20 cellular contexts compared by ENCODE assay signal in the genomic region with DNA sequence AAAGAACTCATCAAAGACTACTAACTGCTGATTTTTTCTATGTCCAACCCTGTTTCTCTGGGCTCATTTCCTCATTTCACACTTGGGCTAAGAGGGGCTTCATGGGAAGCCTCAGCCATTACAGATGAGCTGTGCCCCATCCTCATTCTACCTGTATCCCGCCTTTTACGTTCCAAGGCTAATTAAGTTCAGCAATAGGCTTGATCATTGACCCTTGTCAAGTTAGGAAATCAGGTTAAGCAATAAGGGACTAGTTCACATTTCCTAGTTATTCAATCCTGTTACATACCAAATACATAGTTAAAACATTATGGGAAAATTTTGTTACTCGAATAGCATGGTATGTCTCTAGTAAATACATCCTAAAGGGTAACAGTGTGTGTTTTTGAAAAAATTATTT. TPM values are rescaled to one million over a fixed set of nuclear protein-coding genes. Genes with fewer than 3 reads are reported as not detected.
DNase-seq lines count a peak whose midpoint lies in the region; ATAC-seq, FAIRE-seq and TF ChIP-seq lines count a peak whose summit lies in the region.
"Had no signal": no experiment of that assay in that cellular context is flagged by ENCODE, and none has a peak within 500 bp of the region (broad histone marks: within the 10 kb centered on the region; RNA-seq: fewer than 3 reads in every experiment).

No MANE protein-coding gene starts in this region.

- peak overlapping the region; percentile 64; the same call in 1 of the 2 replicates for H3K27ac Mint-ChIP-seq in HFFc6
- peak overlapping the region; percentile 41 for H3K27ac Mint-ChIP-seq in chondrocyte (ENCODE audit: unreplicated experiment)
- H3K27ac Mint-ChIP-seq: CD4-positive, alpha-beta memory T cell had no signal

- H3K9me2 ChIP-seq in hepatocyte (replicated peaks; ENCODE audit: insufficient read depth), result no peaks in the 10 kb centered on the region

- FAIRE-seq in A204.1 (lab: Jason Lieb, UNC), result peak; percentile 23
- FAIRE-seq: GM12892, H54 had no signal

- no peaks in the 10 kb centered on the region for H4K20me1 ChIP-seq in hepatocyte (ENCODE audit: insufficient read depth, poor library complexity, severe bottlenecking)

- H3K4me1 Mint-ChIP-seq in HFFc6 (ENCODE audit: low read depth), result peaks cover 12% of the 10 kb centered on the region; the same call in 1 of the 2 replicates
- peaks cover 24% of the 10 kb centered on the region for H3K4me1 Mint-ChIP-seq in chondrocyte (ENCODE audit: low read depth)
- H3K4me1 Mint-ChIP-seq: CD4-positive, alpha-beta memory T cell had no signal

- H3K4me1 ChIP-seq in right lobe of liver (peaks cover 0 to 6% (median 0%) of the 10 kb centered on the region in 4 donors), hepatocyte (ENCODE audit: insufficient read depth) (no peaks in the 10 kb centered on the region)
- H3K4me1 ChIP-seq: HAP-1 had no signal

- H3K4me3 ChIP-seq in right lobe of liver (no peak overlapping the region), hepatocyte (no peak overlapping the region)
- H3K4me3 ChIP-seq: HAP-1 had no signal

- H3K36me3 Mint-ChIP-seq in HFFc6 (ENCODE audit: low read depth) (peaks cover 52% of the 10 kb centered on the region), chondrocyte (ENCODE audit: low read depth) (peaks cover 67% of the 10 kb centered on the region)
- H3K36me3 Mint-ChIP-seq: CD4-positive, alpha-beta memory T cell had no signal

- no peak for TF ChIP-seq CTCF in HFFc6 (IDR thresholded peaks at IDR 0.05)
- TF ChIP-seq CTCF in chondrocyte (IDR thresholded peaks at IDR 0.05), result no peak
- no peak for TF ChIP-seq CTCF in right lobe of liver (IDR thresholded peaks at IDR 0.05)
- TF ChIP-seq CTCF in hepatocyte (IDR thresholded peaks at IDR 0.05; ENCODE audit: poor library complexity), result no peak

- H3K27ac ChIP-seq in right lobe of liver, result peak overlapping the region in 1 of 3 donors; percentile 0
- H3K27ac ChIP-seq in hepatocyte, result no peak overlapping the region

- H3K27me3 Mint-ChIP-seq in HFFc6 (ENCODE audit: insufficient read depth), result peaks cover 61% of the 10 kb centered on the region
- no peaks in the 10 kb centered on the region for H3K27me3 Mint-ChIP-seq in chondrocyte (ENCODE audit: low read depth)

- H3K4me2 ChIP-seq in hepatocyte, result no peak overlapping the region

- H2AFZ ChIP-seq in hepatocyte, result no peak overlapping the region

- intact Hi-C loops in right lobe of liver (cut with DNase I) (no loop called here), cardiac septum (cut with DNase I) (loop anchor here (5.0 kb wide), 1 partner anchor 265 kb away; no protein-coding TSS in a partner anchor)

- no peaks in the 10 kb centered on the region for H3K79me2 ChIP-seq in hepatocyte

- no peaks in the 10 kb centered on the region for H3K27me3 ChIP-seq in right lobe of liver
- H3K27me3 ChIP-seq in hepatocyte, result no peaks in the 10 kb centered on the region

- H3K9me3 ChIP-seq in right lobe of liver, result no peaks in the 10 kb centered on the region
- H3K9me3 ChIP-seq in hepatocyte (ENCODE audit: low read depth), result no peaks in the 10 kb centered on the region
- H3K9me3 ChIP-seq: HAP-1 had no signal

- TF ChIP-seq POLR2A in right lobe of liver (IDR thresholded peaks at IDR 0.05), result no peak

- H3K36me3 ChIP-seq in right lobe of liver (peaks cover 0 to 61% (median 34%) of the 10 kb centered on the region in 4 donors), hepatocyte (replicated peaks; ENCODE audit: insufficient read depth, low read depth) (peaks cover 5% of the 10 kb centered on the region)

- H3K4me3 Mint-ChIP-seq in HFFc6 (no peak overlapping the region; the same call in 1 of the 2 replicates), chondrocyte (ENCODE audit: unreplicated experiment) (no peak overlapping the region)
- H3K4me3 Mint-ChIP-seq: CD4-positive, alpha-beta memory T cell had no signal

- H3K9me3 Mint-ChIP-seq in HFFc6 (peaks cover 26% of the 10 kb centered on the region; the same call in 1 of the 2 replicates), chondrocyte (ENCODE audit: low read depth) (no peaks in the 10 kb centered on the region)
- H3K9me3 Mint-ChIP-seq: CD4-positive, alpha-beta memory T cell had no signal

- 56% methylated on average over 3 of the region's 3 CpGs for WGBS in right lobe of liver (ENCODE audit: insufficient coverage, low coverage, low lambda C conversion rate, missing lambda C conversion rate)
- 94% methylated on average over 3 of the region's 3 CpGs for WGBS in hepatocyte (ENCODE audit: low lambda C conversion rate, missing lambda C conversion rate)

- DNase-seq in HFFc6 (no peak), chondrocyte (ENCODE audit: low spot score) (no peak), right lobe of liver (no peak), NCI-H1105 (lab: John Stamatoyannopoulos, UW) (no peak), hepatocyte (ENCODE audit: low spot score) (no peak), cardiac septum (ENCODE audit: low spot score) (no peak)
- DNase-seq in stimulated activated CD4-positive, alpha-beta T cell treated with anti-CD3 and anti-CD28 coated beads, Interleukin-15, amount 100 ng/mL, for 24 hours, result no peak
- DNase-seq: 8988T; C1 segment of cervical spinal cord; Calu3; CD4-positive, alpha-beta memory T cell; COR-L47; DMS53; DMS79 treated with DMSO at 0.1 percent for 48 hours; GF-D8; GOT3 had no signal

- ATAC-seq in right lobe of liver, result peak in 3 of 4 donors; percentile 60 to 73 (median 66)

RNA-seq across cellular contexts. Expression of a gene that starts 29.3 kb away (rescaled TPM):
- total RNA-seq in HFFc6 (2021; fragmentation: NEBNext Ultra II Directional; extraction: Animal tissue kit (Norgen Biotek cat#: 25700)), result under 1 TPM; 0.38 to 0.76 (median 0.68) TPM
- 0.30 to 0.94 TPM (median 0.69 TPM) in 3 replicates for total RNA-seq in chondrocyte
- 1 to 10 TPM; 1.2 to 3.5 (median 2.2) TPM for total RNA-seq in right lobe of liver
- 4.4 and 6.4 TPM in 2 replicates for total RNA-seq in hepatocyte
- polyA plus RNA-seq in hepatocyte, result 2.3 and 3.4 TPM in 2 replicates
- 1.4 TPM for total RNA-seq in cardiac septum
